ENCODE assay signal across 10 cellular contexts in the genomic region with DNA sequence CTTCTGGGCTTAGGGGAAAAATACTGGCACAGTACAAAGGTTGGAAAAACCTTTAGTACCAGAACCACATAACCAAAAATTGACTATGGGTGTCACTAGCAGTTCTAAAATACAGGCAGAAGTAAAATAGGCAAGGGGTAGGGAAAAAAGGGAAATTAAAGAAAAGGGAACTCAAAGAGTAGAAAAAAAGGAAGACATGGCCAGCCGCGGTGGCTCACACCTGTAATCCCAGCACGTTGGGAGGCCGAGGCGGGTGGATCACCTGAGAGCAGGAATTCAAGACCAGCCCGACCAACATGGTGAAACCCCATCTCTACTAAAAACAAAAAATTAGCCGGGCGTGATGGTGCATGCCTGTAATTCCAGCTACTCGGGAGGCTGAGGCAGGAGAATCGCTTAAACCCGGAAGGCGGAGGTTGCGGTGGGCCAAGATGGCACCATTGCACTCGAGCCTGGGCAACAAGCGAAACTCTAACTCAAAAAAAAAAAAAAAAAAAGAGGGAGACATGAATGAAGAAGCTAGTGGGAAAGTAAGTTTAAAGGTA. TPM values are rescaled to one million over a fixed set of nuclear protein-coding genes. Genes with fewer than 3 reads are reported as not detected.
DNase-seq lines count a peak whose midpoint lies in the region; ATAC-seq and TF ChIP-seq lines count a peak whose summit lies in the region.
"Not testable (repeated sequence)": the region's sequence is repeated elsewhere in the genome, so short reads cannot be mapped to it uniquely, and the experiment has no call there.
"Had no signal": no experiment of that assay in that cellular context is flagged by ENCODE, and none has a peak within 500 bp of the region (broad histone marks: within the 10 kb centered on the region; RNA-seq: fewer than 3 reads in every experiment).

No MANE protein-coding gene starts in this region.

- DNase-seq in GM12865 (ENCODE audit: low read depth); NT2/D1 (ENCODE audit: low read depth, low spot score); activated B cell treated with CpG ODN at 0.5 μM for 24 hours; breast epithelium (ENCODE audit: low spot score in 2 of 2); cardiac muscle cell (ENCODE audit: low read depth in 1 of 2, low spot score in 1 of 2); prostate gland (ENCODE audit: low spot score): not testable (repeated sequence)
- DNase-seq in medulla oblongata (ENCODE audit: extremely low spot score) = peak; percentile 27
- peak in 1 of 2 donors; percentile 37 for DNase-seq in upper lobe of left lung

- H3K27ac Mint-ChIP-seq in activated B cell treated with CpG ODN at 0.5 μM for 24 hours = not testable (repeated sequence)

- WGBS in prostate gland = 42% methylated on average over 15 of the region's 15 CpGs
- 53 to 59% methylated on average over 15 of the region's 15 CpGs for WGBS in upper lobe of left lung, 2 donors

- H3K36me3 ChIP-seq in NT2/D1 (ENCODE audit: insufficient read depth, insufficient read length, low read length); breast epithelium; cardiac muscle cell; prostate gland; upper lobe of left lung: not testable (repeated sequence)

- TF ChIP-seq POLR2A in breast epithelium (IDR thresholded peaks at IDR 0.05); prostate gland (IDR thresholded peaks at IDR 0.05); upper lobe of left lung (IDR thresholded peaks at IDR 0.05): not testable (repeated sequence)

- not testable (repeated sequence) for H3K36me3 Mint-ChIP-seq in activated B cell treated with CpG ODN at 0.5 μM for 24 hours (ENCODE audit: low read depth)

- CTCF ChIA-PET in activated B cell treated with CpG ODN at 0.5 μM for 24 hours (lab: Charles Lee) = interaction anchor here (1.0 kb wide), 1 partner anchor 22 kb away, joined by 7 read pairs; no protein-coding TSS in a partner anchor

- peak overlapping the region; percentile 95 for H3K4me3 Mint-ChIP-seq in activated B cell treated with CpG ODN at 0.5 μM for 24 hours

- H3K9me3 ChIP-seq in NT2/D1 (ENCODE audit: insufficient read depth, low read length); breast epithelium; cardiac muscle cell (ENCODE audit: low read depth); prostate gland; upper lobe of left lung: not testable (repeated sequence)

- H3K4me1 ChIP-seq in NT2/D1 (ENCODE audit: insufficient read depth, insufficient read length) = peaks cover 13% of the 10 kb centered on the region
- peaks cover 0 to 16% of the 10 kb centered on the region in 2 donors for H3K4me1 ChIP-seq in breast epithelium
- H3K4me1 ChIP-seq in cardiac muscle cell (ENCODE audit: low read depth) = peaks cover 18% of the 10 kb centered on the region
- not testable (repeated sequence) for H3K4me1 ChIP-seq in prostate gland (replicated peaks)
- peaks cover 42 to 61% (median 51%) of the 10 kb centered on the region in 4 donors for H3K4me1 ChIP-seq in upper lobe of left lung

- not testable (repeated sequence) for TF ChIP-seq CTCF in GM12865 (IDR thresholded peaks at IDR 0.05; ENCODE audit: insufficient read depth, low read depth, low read length, missing control alignments); activated B cell treated with CpG ODN at 0.5 μM for 24 hours (IDR thresholded peaks at IDR 0.05); breast epithelium (IDR thresholded peaks at IDR 0.05); cardiac muscle cell (IDR thresholded peaks at IDR 0.05; ENCODE audit: low read depth, low read length); prostate gland (IDR thresholded peaks at IDR 0.05); upper lobe of left lung (IDR thresholded peaks at IDR 0.05)

- H3K4me1 Mint-ChIP-seq in activated B cell treated with CpG ODN at 0.5 μM for 24 hours = peaks cover 30% of the 10 kb centered on the region

- POLR2A ChIA-PET in activated B cell treated with CpG ODN at 0.5 μM for 24 hours (lab: Charles Lee) = interaction anchor here (0.6 to 1.7 kb wide), 4 partner anchors 26 to 745 kb away, joined by 3 to 11 read pairs (median 4); a partner anchor contains a TSS

- H3K4me3 ChIP-seq in GM12865 (ENCODE audit: low read depth, low read length) (peak overlapping the region; percentile 64), NT2/D1 (ENCODE audit: insufficient read length, low read depth) (peak overlapping the region; percentile 99), breast epithelium (peak overlapping the region in 2 of 3 donors; percentile 58 to 84), cardiac muscle cell (peak overlapping the region; percentile 51), prostate gland (peak overlapping the region; percentile 62 to 68), upper lobe of left lung (peak overlapping the region in 3 of 4 donors; percentile 60 to 79 (median 77))

- ATAC-seq in activated B cell treated with CpG ODN at 0.5 μM for 24 hours (ENCODE audit: low read depth); upper lobe of left lung (ENCODE audit: low FRiP score in 2 of 2): not testable (repeated sequence)

- intact Hi-C loops in activated B cell treated with CpG ODN at 0.5 μM for 24 hours (cut with micrococcal nuclease); breast epithelium (cut with DNase I; ENCODE audit: low total_unique reads); prostate gland (cut with DNase I): not testable (repeated sequence)

- H3K9me3 Mint-ChIP-seq in activated B cell treated with CpG ODN at 0.5 μM for 24 hours = not testable (repeated sequence)

- peak overlapping the region in 1 of 2 donors; percentile 88 for H3K27ac ChIP-seq in breast epithelium
- peak overlapping the region; percentile 80 for H3K27ac ChIP-seq in cardiac muscle cell
- peak overlapping the region; percentile 84 to 96 for H3K27ac ChIP-seq in prostate gland
- H3K27ac ChIP-seq in upper lobe of left lung = peak overlapping the region; percentile 91 to 96 (median 93)

- peak overlapping the region; percentile 96 for H3K9ac ChIP-seq in NT2/D1 (ENCODE audit: insufficient read length, low read depth)

- H3K27me3 ChIP-seq in NT2/D1 (ENCODE audit: insufficient read depth, insufficient read length); breast epithelium; cardiac muscle cell; prostate gland (replicated peaks; ENCODE audit: insufficient read depth); upper lobe of left lung: not testable (repeated sequence)

- not testable (repeated sequence) for TF ChIP-seq EP300 in upper lobe of left lung (IDR thresholded peaks at IDR 0.05)

- not testable (repeated sequence) for H3K27me3 Mint-ChIP-seq in activated B cell treated with CpG ODN at 0.5 μM for 24 hours

RNA-seq across cellular contexts. Expression of a gene that starts 1.8 kb away (rescaled TPM):
- total RNA-seq in activated B cell treated with CpG ODN at 0.5 μM for 24 hours (11.1 and 11.6 TPM in 2 replicates), breast epithelium (10 to 100 TPM; 41.1 to 74.3 (median 48.8) TPM), cardiac muscle cell (68.1 and 93.7 TPM in 2 replicates), prostate gland (100 to 1,000 TPM in 1 of 2 donors, 10 to 100 TPM in 1; 43.6 to 104 TPM), upper lobe of left lung (100 to 1,000 TPM in 5 of 6 donors, 10 to 100 TPM in 1; 99.0 to 209 (median 172) TPM)
- 90.1 and 139 TPM in 2 replicates for polyA plus RNA-seq in cardiac muscle cell

RNA-seq across cellular contexts. Expression of a gene that starts 19.6 kb away (rescaled TPM):
- total RNA-seq in activated B cell treated with CpG ODN at 0.5 μM for 24 hours (69.8 and 70.2 TPM in 2 replicates), breast epithelium (100 to 1,000 TPM in 2 of 3 donors, 10 to 100 TPM in 1; 57.3 to 217 (median 109) TPM), cardiac muscle cell (262 and 347 TPM in 2 replicates), prostate gland (100 to 1,000 TPM; 137 to 648 TPM), upper lobe of left lung (100 to 1,000 TPM in 4 of 6 donors, 10 to 100 TPM in 2; 56.2 to 170 (median 113) TPM)
- 393 and 448 TPM in 2 replicates for polyA plus RNA-seq in cardiac muscle cell

RNA-seq across cellular contexts. Expression of a gene that starts 26.6 kb away (rescaled TPM):
- 134 and 143 TPM in 2 replicates for total RNA-seq in activated B cell treated with CpG ODN at 0.5 μM for 24 hours
- 10 to 100 TPM; 64.5 to 70.8 (median 64.6) TPM for total RNA-seq in breast epithelium
- total RNA-seq in cardiac muscle cell = 110 and 127 TPM in 2 replicates
- polyA plus RNA-seq in cardiac muscle cell = 33.7 and 45.5 TPM in 2 replicates
- 10 to 100 TPM; 46.3 to 65.8 TPM for total RNA-seq in prostate gland
- total RNA-seq in upper lobe of left lung = 100 to 1,000 TPM in 1 of 6 donors, 10 to 100 TPM in 5; 78.2 to 151 (median 84.2) TPM

RNA-seq across cellular contexts. Expression of a gene that starts 50.5 kb away (rescaled TPM):
- total RNA-seq in activated B cell treated with CpG ODN at 0.5 μM for 24 hours = 154 and 158 TPM in 2 replicates
- 10 to 100 TPM in 1 of 3 donors, 1 to 10 TPM in 2; 5.2 to 16.5 (median 7.9) TPM for total RNA-seq in breast epithelium
- not detected in 2 replicates for total RNA-seq in cardiac muscle cell
- polyA plus RNA-seq in cardiac muscle cell = 1.8 and 1.9 TPM in 2 replicates
- 1 to 10 TPM; 3.2 to 5.3 TPM for total RNA-seq in prostate gland
- 10 to 100 TPM; 26.8 to 69.9 (median 51.2) TPM for total RNA-seq in upper lobe of left lung
- polyA plus RNA-seq: BJ, SK-N-SH had no signal
